ENCODE assay signal across 8 cellular contexts in the genomic region with DNA sequence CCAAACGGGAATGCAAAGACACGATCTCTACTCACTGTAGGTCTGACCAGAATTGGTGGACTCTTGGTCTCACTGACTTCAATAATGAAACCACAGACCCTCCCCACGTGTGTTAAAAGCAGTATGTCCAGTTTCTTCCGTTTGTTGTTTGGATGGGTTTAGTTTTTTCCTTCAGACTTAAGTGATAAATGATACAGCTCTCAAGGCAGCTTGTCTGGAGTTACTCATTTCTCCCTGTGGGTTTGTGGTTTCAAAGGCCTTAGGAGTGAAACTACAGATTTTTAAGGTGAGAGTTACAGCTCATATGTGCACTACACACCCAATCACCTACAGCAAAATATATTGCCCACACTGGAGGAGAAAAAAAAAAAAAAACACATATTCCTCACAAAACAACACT.
DNase-seq lines count a peak whose midpoint lies in the region; ATAC-seq, FAIRE-seq and TF ChIP-seq lines count a peak whose summit lies in the region.

No MANE protein-coding gene starts in this region.

- ATAC-seq in GM18511 (IDR thresholded peaks at IDR 0.05; ENCODE audit: unreplicated experiment) (peak; percentile 99), HG02571 (IDR thresholded peaks at IDR 0.05; ENCODE audit: unreplicated experiment) (peak; percentile 87), PC-3 (peak; percentile 26; the same call in 1 of the 2 replicates)

- H3K27ac ChIP-seq in PC-3 (ENCODE audit: low read length) (peak overlapping the region; percentile 44), keratinocyte (ENCODE audit: control insufficient read depth, insufficient read depth, low read length) (no peak overlapping the region), left ventricle myocardium inferior (replicated peaks) (no peak overlapping the region)

- H3K9me3 ChIP-seq in PC-3 (ENCODE audit: low read length), result no peaks in the 10 kb centered on the region
- H3K9me3 ChIP-seq in keratinocyte (ENCODE audit: control insufficient read depth, low read depth, low read length), result no peaks in the 10 kb centered on the region
- H3K9me3 ChIP-seq in left ventricle myocardium inferior (replicated peaks), result no peaks in the 10 kb centered on the region

- no peak overlapping the region for H3K4me3 ChIP-seq in PC-3 (ENCODE audit: low read length)
- no peak overlapping the region for H3K4me3 ChIP-seq in keratinocyte (ENCODE audit: control insufficient read depth in 2 of 3, extremely low read depth in 1 of 3, insufficient read depth in 2 of 3, low read depth in 1 of 3, low read length in 3 of 3)
- H3K4me3 ChIP-seq in left ventricle myocardium inferior, result no peak overlapping the region

- H3K36me3 ChIP-seq in PC-3 (ENCODE audit: low read depth, low read length), result no peaks in the 10 kb centered on the region
- no peaks in the 10 kb centered on the region for H3K36me3 ChIP-seq in keratinocyte (ENCODE audit: control insufficient read depth in 2 of 2, extremely low read depth in 1 of 2, insufficient read depth in 2 of 2, low read length in 2 of 2)
- H3K36me3 ChIP-seq in left ventricle myocardium inferior, result no peaks in the 10 kb centered on the region

- TF ChIP-seq CTCF in PC-3 (conservative IDR thresholded peaks at IDR 0.05; ENCODE audit: low read depth, low read length), result no peak
- TF ChIP-seq CTCF in keratinocyte (optimal IDR thresholded peaks at IDR 0.05 in 1 of 3, IDR thresholded peaks at IDR 0.05 in 1 of 3, conservative IDR thresholded peaks at IDR 0.05 in 1 of 3; ENCODE audit: extremely low read depth in 1 of 3, insufficient read depth in 2 of 3, low read length in 3 of 3), result no peak
- TF ChIP-seq CTCF in left ventricle myocardium inferior (IDR thresholded peaks at IDR 0.05; ENCODE audit: borderline replicate concordance), result no peak

- no peak overlapping the region; the same call in 1 of the 2 replicates for H3K4me2 ChIP-seq in PC-3 (ENCODE audit: low read length)
- no peak overlapping the region for H3K4me2 ChIP-seq in keratinocyte (ENCODE audit: control insufficient read depth, extremely low read depth, insufficient read depth, low read depth, low read length)

- intact Hi-C loops in PC-3 (cut with micrococcal nuclease) (no loop called here), left ventricle myocardium inferior (cut with micrococcal nuclease) (no loop called here)

- H3K27me3 ChIP-seq in PC-3 (ENCODE audit: low read length) (no peaks in the 10 kb centered on the region), keratinocyte (ENCODE audit: control insufficient read depth, extremely low read depth, insufficient read depth, low read length) (no peaks in the 10 kb centered on the region), left ventricle myocardium inferior (ENCODE audit: low read depth) (peaks cover 23% of the 10 kb centered on the region)

- H2AFZ ChIP-seq in PC-3 (ENCODE audit: low read length) (no peak overlapping the region), keratinocyte (ENCODE audit: control insufficient read depth, low read length) (no peak overlapping the region)

- H3F3A ChIP-seq in PC-3 (ENCODE audit: low read length, unreplicated experiment), result no peaks in the 10 kb centered on the region

- no peaks in the 10 kb centered on the region for H3K79me2 ChIP-seq in PC-3 (ENCODE audit: low read length)
- H3K79me2 ChIP-seq in keratinocyte (ENCODE audit: control insufficient read depth, insufficient read depth, low read length), result no peaks in the 10 kb centered on the region

- CTCF ChIA-PET in PC-3 (lab: Charles Lee), result interaction anchor here (0.6 kb wide), 2 partner anchors 26 to 698 kb away, joined by 5 to 14 read pairs; no protein-coding TSS in a partner anchor

- FAIRE-seq in keratinocyte (lab: Jason Lieb, UNC), result no peak

- dilution Hi-C loops in keratinocyte (cut with MboI; ENCODE audit: extremely low pct_ligation_motif_present, low sequenced_read_pairs), result no loop called here

- POLR2A ChIA-PET in PC-3 (lab: Charles Lee; ENCODE audit: unreplicated experiment), result no interaction called here

- no TSS peak for BruUV-seq in PC-3 (replicated peaks; lab: Mats Ljungman, UMichigan)

- H3K4me1 ChIP-seq in PC-3 (ENCODE audit: insufficient read depth, low read length) (peaks cover 30% of the 10 kb centered on the region), keratinocyte (ENCODE audit: control insufficient read depth, extremely low read depth, insufficient read depth, low read length) (peaks cover 20% of the 10 kb centered on the region), left ventricle myocardium inferior (peaks cover 18% of the 10 kb centered on the region)

- no peaks in the 10 kb centered on the region for H3K9me1 ChIP-seq in keratinocyte (ENCODE audit: control insufficient read depth, extremely low read depth, insufficient read depth, low read length)

- H3K9ac ChIP-seq in PC-3 (ENCODE audit: low read length) (no peak overlapping the region), keratinocyte (ENCODE audit: control insufficient read depth, extremely low read depth, insufficient read depth, low read length) (no peak overlapping the region)

- peak; percentile 76 for DNase-seq in PC-3
- peak; percentile 23 for DNase-seq in keratinocyte (ENCODE audit: low read depth, low spot score)
- DNase-seq in left ventricle myocardium inferior, result no peak
- DNase-seq in NCI-H69 (lab: John Stamatoyannopoulos, UW), result no peak
- DNase-seq in NCI-H187 treated with DMSO at 0.1 percent for 48 hours (lab: John Stamatoyannopoulos, UW), result no peak
- DNase-seq in HuH-7.5 (ENCODE audit: low spot score), result no peak

- H4K20me1 ChIP-seq in PC-3 (ENCODE audit: low read length) (no peaks in the 10 kb centered on the region), keratinocyte (ENCODE audit: control insufficient read depth, extremely low read depth, insufficient read depth, low read length) (no peaks in the 10 kb centered on the region)

- no peaks in the 10 kb centered on the region for H3K9me2 ChIP-seq in PC-3 (replicated peaks; ENCODE audit: low read length)

Comparison
In these comparisons a context has a peak if more than half of its experiments do, and no peak if none do; other contexts are left out.
1. ATAC-seq: peak in every context shown above with its lines; median percentile 99 in GM18511; 87 in HG02571; 26 in PC-3.
2. DNase-seq: peak in PC-3 (single experiment) and keratinocyte (single experiment); none in left ventricle myocardium inferior (single experiment), NCI-H69 (single experiment), NCI-H187 treated with DMSO at 0.1 percent for 48 hours (single experiment) and HuH-7.5 (single experiment).